27 cellular contexts compared by ENCODE assay signal in genomic region chr18:79872852-79873444, GRCh38.
A peak's percentile ranks its signal among the peaks of the same experiment; 100 is the strongest.
DNase-seq lines count a peak whose midpoint lies in the region; ATAC-seq and TF ChIP-seq lines count a peak whose summit lies in the region.
"Had no signal": no experiment of that assay in that cellular context is flagged by ENCODE, and none has a peak within 500 bp of the region (broad histone marks: within the 10 kb centered on the region; RNA-seq: fewer than 3 reads in every experiment).

No MANE protein-coding gene starts in this region.

- no peaks in the 10 kb centered on the region for H3K79me2 ChIP-seq in osteoblast (ENCODE audit: insufficient read depth, low read length)

- DNase-seq in activated CD8-positive, alpha-beta memory T cell treated with anti-CD3 and anti-CD28 coated beads for 24 hours = peak; percentile 21
- DNase-seq in activated CD8-positive, alpha-beta memory T cell treated with anti-CD3 and anti-CD28 coated beads, Interleukin-2, amount 50 U/mL, for 4 hours = no peak
- peak; percentile 67 for DNase-seq in coronary artery (ENCODE audit: low spot score)
- peak; percentile 44 for DNase-seq in osteoblast (ENCODE audit: insufficient read length, low spot score, missing footprints)
- no peak for DNase-seq in KBM-7
- no peak for DNase-seq in activated T-cell treated with anti-CD3 and anti-CD28 coated beads, Interleukin-2, amount 50 U/mL, for 1 hour
- DNase-seq in stimulated activated naive CD8-positive, alpha-beta T cell treated with anti-CD3 and anti-CD28 coated beads, Interleukin-15, Interleukin-2, amounts not matched to agents 100 U/mL and 50 U/mL, for 24 hours = no peak
- DNase-seq: activated CD4-positive, alpha-beta T cell treated with anti-CD3 and anti-CD28 coated beads for 36 hours; activated naive CD4-positive, alpha-beta T cell treated with Interleukin-2 at 50 U/mL for 16 hours; activated T-cell treated with anti-CD3 and anti-CD28 coated beads, Interleukin-2, amount 50 U/mL, for 48 hours; CD4-positive, alpha-beta T cell; cerebellar nuclear complex; DND-41; GF-D8; IMR-90; NCI-H146; NCI-H2107; SJCRH30; stimulated activated naive B cell treated with anti-CD40 and anti-IgM and Interleukin-4, amounts not matched to agents 10 μg/mL and 1 μg/mL and 100 μg/mL, for 72 hours; T-helper 9 cell had no signal

- no peak overlapping the region for H3K27ac ChIP-seq in BLaER1 treated with 17β-estradiol and CSF1 and Interleukin-3, amounts not matched to agents 10 nM and 100 nM
- H3K27ac ChIP-seq in coronary artery (no peak overlapping the region), osteoblast (ENCODE audit: low read depth, low read length) (no peak overlapping the region)
- H3K27ac ChIP-seq: adrenal gland, left lung, neutrophil, prostate gland, SJCRH30, upper lobe of left lung, VCaP had no signal

- in situ Hi-C loops in KBM-7 (cut with MboI; ENCODE audit: low pct_unique_long_range_greater_than_20kb, low sequenced_read_pairs) = no loop called here

- peaks cover 0 to 8% (median 0%) of the 10 kb centered on the region in 11 experiments; a peak in 1 of 22 replicates for H3K27me3 ChIP-seq in BLaER1 treated with 17β-estradiol and CSF1 and Interleukin-3, amounts not matched to agents 10 nM and 100 nM
- H3K27me3 ChIP-seq in osteoblast (ENCODE audit: insufficient read depth, low read length) = peaks cover 18% of the 10 kb centered on the region
- H3K27me3 ChIP-seq: adrenal gland, SJCRH30, upper lobe of left lung had no signal

- no peak overlapping the region for H2AFZ ChIP-seq in osteoblast (ENCODE audit: low read length)

- peak overlapping the region in 9 of 11 experiments; percentile 23 to 57 (median 45); a peak in 16 of 22 replicates for H3K4me2 ChIP-seq in BLaER1 treated with 17β-estradiol and CSF1 and Interleukin-3, amounts not matched to agents 10 nM and 100 nM
- no peak overlapping the region for H3K4me2 ChIP-seq in osteoblast (ENCODE audit: insufficient read depth, low read length)

- H3K36me3 ChIP-seq in BLaER1 treated with 17β-estradiol and CSF1 and Interleukin-3, amounts not matched to agents 10 nM and 100 nM = no peaks in the 10 kb centered on the region
- H3K36me3 ChIP-seq in osteoblast (ENCODE audit: insufficient read depth, low read length) = no peaks in the 10 kb centered on the region
- H3K36me3 ChIP-seq: adrenal gland, left lung, neutrophil, prostate gland, SJCRH30, upper lobe of left lung had no signal

- H3K4me1 ChIP-seq in BLaER1 treated with 17β-estradiol and CSF1 and Interleukin-3, amounts not matched to agents 10 nM and 100 nM = peaks cover 7 to 45% (median 32%) of the 10 kb centered on the region in 10 experiments; a peak in 19 of 20 replicates
- no peaks in the 10 kb centered on the region for H3K4me1 ChIP-seq in osteoblast (ENCODE audit: insufficient read depth, low read length)
- H3K4me1 ChIP-seq: adrenal gland, left lung, prostate gland, SJCRH30, upper lobe of left lung had no signal

- no peak for ATAC-seq in stimulated activated naive CD8-positive, alpha-beta T cell treated with anti-CD3 and anti-CD28 coated beads, Interleukin-15, Interleukin-2, amounts not matched to agents 100 U/mL and 50 U/mL, for 24 hours
- ATAC-seq: activated CD4-positive, alpha-beta T cell treated with anti-CD3 and anti-CD28 coated beads for 36 hours; stimulated activated naive B cell treated with anti-CD40 and anti-IgM and Interleukin-4, amounts not matched to agents 10 μg/mL and 1 μg/mL and 100 μg/mL, for 72 hours had no signal

- peaks cover 0 to 7% (median 0%) of the 10 kb centered on the region in 11 experiments; a peak in 3 of 22 replicates for H3K9me3 ChIP-seq in BLaER1 treated with 17β-estradiol and CSF1 and Interleukin-3, amounts not matched to agents 10 nM and 100 nM (replicated peaks in 1 of 11)
- H3K9me3 ChIP-seq in osteoblast (ENCODE audit: low read depth, low read length) = no peaks in the 10 kb centered on the region
- H3K9me3 ChIP-seq: adrenal gland, left lung, neutrophil, prostate gland, SJCRH30, upper lobe of left lung had no signal

- H3K4me3 ChIP-seq in BLaER1 treated with 17β-estradiol and CSF1 and Interleukin-3, amounts not matched to agents 10 nM and 100 nM = no peak overlapping the region
- H3K4me3 ChIP-seq in coronary artery (no peak overlapping the region), osteoblast (ENCODE audit: insufficient read depth, low read length) (no peak overlapping the region)
- H3K4me3 ChIP-seq: adrenal gland, left lung, prostate gland, SJCRH30, upper lobe of left lung had no signal

- no peak overlapping the region for H3K9ac ChIP-seq in BLaER1 treated with 17β-estradiol and CSF1 and Interleukin-3, amounts not matched to agents 10 nM and 100 nM

- TF ChIP-seq CTCF in coronary artery (IDR thresholded peaks at IDR 0.05) = no peak
- TF ChIP-seq CTCF in osteoblast (IDR thresholded peaks at IDR 0.05; ENCODE audit: extremely low read depth, low read depth, low read length) = no peak

- H4K20me1 ChIP-seq in BLaER1 treated with 17β-estradiol and CSF1 and Interleukin-3, amounts not matched to agents 10 nM and 100 nM = peaks cover 0 to 13% (median 0%) of the 10 kb centered on the region in 11 experiments; a peak in 1 of 22 replicates
- H4K20me1 ChIP-seq in osteoblast (ENCODE audit: insufficient read depth, low read length) = no peaks in the 10 kb centered on the region

Comparison
In these comparisons a context has a peak if more than half of its experiments do, and no peak if none do; other contexts are left out.
1. DNase-seq: peak in activated CD8-positive, alpha-beta memory T cell treated with anti-CD3 and anti-CD28 coated beads for 24 hours (single experiment), coronary artery (single experiment) and osteoblast (single experiment); none in activated CD8-positive, alpha-beta memory T cell treated with anti-CD3 and anti-CD28 coated beads, Interleukin-2, amount 50 U/mL, for 4 hours (single experiment), KBM-7 (single experiment), activated T-cell treated with anti-CD3 and anti-CD28 coated beads, Interleukin-2, amount 50 U/mL, for 1 hour (single experiment) and stimulated activated naive CD8-positive, alpha-beta T cell treated with anti-CD3 and anti-CD28 coated beads, Interleukin-15, Interleukin-2, amounts not matched to agents 100 U/mL and 50 U/mL, for 24 hours (single experiment).